ENCODE assay signal across 8 cellular contexts in the genomic region with DNA sequence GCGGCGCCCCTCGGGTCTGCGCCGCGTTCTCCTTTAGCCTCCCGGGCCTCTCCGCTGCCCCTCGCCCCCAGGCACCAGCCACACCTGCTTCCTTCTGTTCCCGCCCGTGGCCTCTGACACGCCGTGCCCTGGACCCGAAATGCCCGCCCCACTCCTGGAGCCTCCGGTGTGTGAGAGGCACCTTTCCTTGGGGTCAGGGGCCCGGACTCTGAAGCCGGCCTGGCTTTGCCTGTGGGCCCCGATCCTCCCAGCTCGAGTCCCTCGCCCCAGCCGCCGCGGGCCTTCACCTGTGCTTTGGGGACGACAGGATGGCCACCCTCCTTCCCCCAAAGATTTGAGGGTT. TPM values are rescaled to one million over a fixed set of nuclear protein-coding genes. Genes with fewer than 3 reads are reported as not detected.
DNase-seq lines count a peak whose midpoint lies in the region; ATAC-seq, FAIRE-seq and TF ChIP-seq lines count a peak whose summit lies in the region.

No MANE protein-coding gene starts in this region.

- H3K27me3 ChIP-seq in adipocyte (replicated peaks; ENCODE audit: control insufficient read depth, insufficient read depth, low read length) = no peaks in the 10 kb centered on the region
- H3K27me3 ChIP-seq in keratinocyte (ENCODE audit: control insufficient read depth, extremely low read depth, insufficient read depth, low read length) = no peaks in the 10 kb centered on the region

- H2AFZ ChIP-seq in keratinocyte (ENCODE audit: control insufficient read depth, low read length) = peak overlapping the region; percentile 92

- TF ChIP-seq CTCF in keratinocyte (optimal IDR thresholded peaks at IDR 0.05 in 1 of 3, IDR thresholded peaks at IDR 0.05 in 1 of 3, conservative IDR thresholded peaks at IDR 0.05 in 1 of 3; ENCODE audit: extremely low read depth in 1 of 3, insufficient read depth in 2 of 3, low read length in 3 of 3) = no peak

- H3K27ac ChIP-seq in keratinocyte (ENCODE audit: control insufficient read depth, insufficient read depth, low read length) (peak overlapping the region; percentile 40), substantia nigra (ENCODE audit: low read depth, low read length, poor library complexity, severe bottlenecking) (peak overlapping the region; percentile 86)

- peak overlapping the region; percentile 95 for H3K9ac ChIP-seq in adipocyte (ENCODE audit: low read length)
- H3K9ac ChIP-seq in keratinocyte (ENCODE audit: control insufficient read depth, extremely low read depth, insufficient read depth, low read length) = peak overlapping the region; percentile 83

- no peaks in the 10 kb centered on the region for H3K9me3 ChIP-seq in adipocyte (ENCODE audit: control insufficient read depth, low read length)
- no peaks in the 10 kb centered on the region for H3K9me3 ChIP-seq in keratinocyte (ENCODE audit: control insufficient read depth, low read depth, low read length)

- peak overlapping the region; percentile 90 for H3K4me3 ChIP-seq in adipocyte (ENCODE audit: low read length)
- H3K4me3 ChIP-seq in keratinocyte (ENCODE audit: control insufficient read depth in 2 of 3, extremely low read depth in 1 of 3, insufficient read depth in 2 of 3, low read depth in 1 of 3, low read length in 3 of 3) = peak overlapping the region; percentile 78 to 94 (median 84)

- H3K4me2 ChIP-seq in keratinocyte (ENCODE audit: control insufficient read depth, extremely low read depth, insufficient read depth, low read depth, low read length) = peak overlapping the region; percentile 92

- no peaks in the 10 kb centered on the region for H4K20me1 ChIP-seq in keratinocyte (ENCODE audit: control insufficient read depth, extremely low read depth, insufficient read depth, low read length)

- H3K9me1 ChIP-seq in keratinocyte (ENCODE audit: control insufficient read depth, extremely low read depth, insufficient read depth, low read length) = no peaks in the 10 kb centered on the region

- no peaks in the 10 kb centered on the region for H3K79me2 ChIP-seq in keratinocyte (ENCODE audit: control insufficient read depth, insufficient read depth, low read length)

- DNase-seq in adipocyte (ENCODE audit: low read depth) (no peak), keratinocyte (ENCODE audit: low read depth, low spot score) (no peak), substantia nigra (lab: John Stamatoyannopoulos, UW) (peak in 1 of 49 donors; percentile 49), activated gamma-delta T cell treated with Interleukin-2 at 50 U/mL for 16 hours (no peak), NCI-H1436 treated with DMSO at 0.1 percent for 48 hours (lab: John Stamatoyannopoulos, UW) (no peak)

- peaks cover 14% of the 10 kb centered on the region for H3K4me1 ChIP-seq in adipocyte (ENCODE audit: control insufficient read depth, insufficient read depth, low read length)
- peaks cover 14% of the 10 kb centered on the region for H3K4me1 ChIP-seq in keratinocyte (ENCODE audit: control insufficient read depth, extremely low read depth, insufficient read depth, low read length)

- ATAC-seq in GM18508 (IDR thresholded peaks at IDR 0.05; ENCODE audit: insufficient read depth, unreplicated experiment) (peak; percentile 17), HG03354 (IDR thresholded peaks at IDR 0.05; ENCODE audit: poor library complexity, severe bottlenecking, unreplicated experiment) (peak; percentile 15), GM21737 (IDR thresholded peaks at IDR 0.05; ENCODE audit: unreplicated experiment) (no peak)

- H3K36me3 ChIP-seq in adipocyte (ENCODE audit: control insufficient read depth, insufficient read depth, low read length, severe bottlenecking) (no peaks in the 10 kb centered on the region), keratinocyte (ENCODE audit: control insufficient read depth in 2 of 2, extremely low read depth in 1 of 2, insufficient read depth in 2 of 2, low read length in 2 of 2) (no peaks in the 10 kb centered on the region)

- dilution Hi-C loops in keratinocyte (cut with MboI; ENCODE audit: extremely low pct_ligation_motif_present, low sequenced_read_pairs) = no loop called here

- FAIRE-seq in keratinocyte (lab: Jason Lieb, UNC) = no peak

RNA-seq across cellular contexts. Expression of a gene that starts 0.7 kb away (rescaled TPM):
- 5.9 to 7.7 TPM (median 7.5 TPM) in 3 replicates for polyA plus RNA-seq in keratinocyte
- polyA plus RNA-seq in keratinocyte (2011; ENCODE audit: low read depth) = 1.4 TPM
- 5.6 and 9.2 TPM in 2 replicates for polyA plus RNA-seq in keratinocyte (2011; cell fraction: cytosol; rRNA removed)
- polyA plus RNA-seq in keratinocyte (2011; cell fraction: nucleus; rRNA removed) = 12.4 and 17.4 TPM in 2 replicates
- polyA plus RNA-seq in keratinocyte (2012; ENCODE audit: low replicate concordance) = 5.0 and 5.1 TPM in 2 replicates
- polyA minus RNA-seq in keratinocyte = 1.9 to 2.8 TPM (median 2.4 TPM) in 3 replicates
- 7.3 TPM for polyA minus RNA-seq in keratinocyte (2011; cell fraction: cytosol; rRNA and poly(A)+ RNA removed)
- 1.8 and 2.4 TPM in 2 replicates for polyA minus RNA-seq in keratinocyte (2011; cell fraction: nucleus; rRNA and poly(A)+ RNA removed)

RNA-seq across cellular contexts. Expression of a gene that starts 12.4 kb away (rescaled TPM):
- 0.01 TPM in 3 replicates for polyA plus RNA-seq in keratinocyte
- polyA plus RNA-seq in keratinocyte (2011; ENCODE audit: low read depth) = not detected
- polyA plus RNA-seq in keratinocyte (2011; cell fraction: cytosol; rRNA removed) = 0.01 TPM in 1 of 2 replicates, not detected in the other
- 0.04 TPM in 2 replicates for polyA plus RNA-seq in keratinocyte (2011; cell fraction: nucleus; rRNA removed)
- 0.03 TPM in 2 replicates for polyA plus RNA-seq in keratinocyte (2012; ENCODE audit: low replicate concordance)
- polyA minus RNA-seq in keratinocyte = not detected in 3 replicates
- not detected for polyA minus RNA-seq in keratinocyte (2011; cell fraction: cytosol; rRNA and poly(A)+ RNA removed)
- polyA minus RNA-seq in keratinocyte (2011; cell fraction: nucleus; rRNA and poly(A)+ RNA removed) = 0.11 TPM in 1 of 2 replicates, not detected in the other

RNA-seq across cellular contexts. Expression of a gene that starts 17.1 kb away (rescaled TPM):
- 11.4 to 14.5 TPM (median 13.4 TPM) in 3 replicates for polyA plus RNA-seq in keratinocyte
- polyA plus RNA-seq in keratinocyte (2011; ENCODE audit: low read depth) = 3.1 TPM
- polyA plus RNA-seq in keratinocyte (2011; cell fraction: cytosol; rRNA removed) = 13.7 and 13.8 TPM in 2 replicates
- 16.1 and 18.7 TPM in 2 replicates for polyA plus RNA-seq in keratinocyte (2011; cell fraction: nucleus; rRNA removed)
- polyA plus RNA-seq in keratinocyte (2012; ENCODE audit: low replicate concordance) = 4.0 and 11.6 TPM in 2 replicates
- 11.6 to 17.9 TPM (median 12.3 TPM) in 3 replicates for polyA minus RNA-seq in keratinocyte
- polyA minus RNA-seq in keratinocyte (2011; cell fraction: cytosol; rRNA and poly(A)+ RNA removed) = 25.7 TPM
- 9.3 and 10.0 TPM in 2 replicates for polyA minus RNA-seq in keratinocyte (2011; cell fraction: nucleus; rRNA and poly(A)+ RNA removed)

RNA-seq across cellular contexts. Expression of a gene that starts 45.9 kb away (rescaled TPM):
- polyA plus RNA-seq in keratinocyte = 0.61 to 6.3 TPM (median 4.7 TPM) in 3 replicates
- polyA plus RNA-seq in keratinocyte (2011; ENCODE audit: low read depth) = not detected
- polyA plus RNA-seq in keratinocyte (2011; cell fraction: cytosol; rRNA removed) = 0.97 and 1.1 TPM in 2 replicates
- 3.2 and 4.0 TPM in 2 replicates for polyA plus RNA-seq in keratinocyte (2011; cell fraction: nucleus; rRNA removed)
- 0.10 and 6.2 TPM in 2 replicates for polyA plus RNA-seq in keratinocyte (2012; ENCODE audit: low replicate concordance)
- 0.73 to 2.4 TPM (median 2.2 TPM) in 3 replicates for polyA minus RNA-seq in keratinocyte
- 5.9 TPM for polyA minus RNA-seq in keratinocyte (2011; cell fraction: cytosol; rRNA and poly(A)+ RNA removed)
- polyA minus RNA-seq in keratinocyte (2011; cell fraction: nucleus; rRNA and poly(A)+ RNA removed) = 1.2 and 1.4 TPM in 2 replicates
